ENCODE assay signal across 13 cellular contexts in genomic region chr11:13183826-13184196, GRCh38.
"Had no signal": no experiment of that assay in that cellular context is flagged by ENCODE, and none has a peak within 500 bp of the region (broad histone marks: within the 10 kb centered on the region; RNA-seq: fewer than 3 reads in every experiment).

No MANE protein-coding gene starts in this region.

- H3K27ac Mint-ChIP-seq: activated T-cell treated with anti-CD3 and anti-CD28 coated beads, Interleukin-2, amount 50 U/mL, for 24 hours; dendritic cell treated with granulocyte-macrophage colony-stimulating factor and Interleukin-4, amounts not matched to agents 40 ng/mL and 50 ng/mL, for 4 days; natural killer cell treated with Interleukin-12 subunit alpha and Interleukin-12 subunit beta and Interleukin-15 and Interleukin-18, amount 100 ng/mL, for 72 hours; stimulated activated naive B cell treated with anti-CD40 and anti-IgM and Interleukin-4, amounts not matched to agents 10 μg/mL and 1 μg/mL and 100 μg/mL, for 72 hours had no signal

- H3K4me1 ChIP-seq: psoas muscle had no signal

- H3K27me3 ChIP-seq: right lobe of liver, spleen had no signal

- H3K4me3 Mint-ChIP-seq: activated T-cell treated with anti-CD3 and anti-CD28 coated beads, Interleukin-2, amount 50 U/mL, for 24 hours; dendritic cell treated with granulocyte-macrophage colony-stimulating factor and Interleukin-4, amounts not matched to agents 40 ng/mL and 50 ng/mL, for 4 days; natural killer cell treated with Interleukin-12 subunit alpha and Interleukin-12 subunit beta and Interleukin-15 and Interleukin-18, amount 100 ng/mL, for 72 hours; stimulated activated naive B cell treated with anti-CD40 and anti-IgM and Interleukin-4, amounts not matched to agents 10 μg/mL and 1 μg/mL and 100 μg/mL, for 72 hours had no signal

- H3K4me3 ChIP-seq: lung, mucosa of descending colon, psoas muscle, right lobe of liver had no signal

- H3K36me3 ChIP-seq: right lobe of liver, spleen had no signal

- H3K27ac ChIP-seq: psoas muscle, right lobe of liver, spleen had no signal

- ATAC-seq: mucosa of descending colon had no signal

- DNase-seq: activated CD4-positive, CD25-positive, alpha-beta regulatory T cell; activated gamma-delta T cell treated with Interleukin-2 at 50 U/mL for 16 hours; activated T-cell treated with anti-CD3 and anti-CD28 coated beads, Interleukin-2, amount 50 U/mL, for 24 hours; mucosa of descending colon; occipital lobe; psoas muscle; right lobe of liver; spleen; stimulated activated CD4-positive, alpha-beta T cell treated with anti-CD3 and anti-CD28 coated beads, Interleukin-1b, Interleukin-23, amount 100 ng/mL, for 48 hours; stimulated activated naive B cell treated with anti-CD40 and anti-IgM and Interleukin-4, amounts not matched to agents 10 μg/mL and 1 μg/mL and 100 μg/mL, for 72 hours had no signal

- H3K9me3 ChIP-seq: right lobe of liver had no signal
